8 cellular contexts compared by ENCODE assay signal in the genomic region with DNA sequence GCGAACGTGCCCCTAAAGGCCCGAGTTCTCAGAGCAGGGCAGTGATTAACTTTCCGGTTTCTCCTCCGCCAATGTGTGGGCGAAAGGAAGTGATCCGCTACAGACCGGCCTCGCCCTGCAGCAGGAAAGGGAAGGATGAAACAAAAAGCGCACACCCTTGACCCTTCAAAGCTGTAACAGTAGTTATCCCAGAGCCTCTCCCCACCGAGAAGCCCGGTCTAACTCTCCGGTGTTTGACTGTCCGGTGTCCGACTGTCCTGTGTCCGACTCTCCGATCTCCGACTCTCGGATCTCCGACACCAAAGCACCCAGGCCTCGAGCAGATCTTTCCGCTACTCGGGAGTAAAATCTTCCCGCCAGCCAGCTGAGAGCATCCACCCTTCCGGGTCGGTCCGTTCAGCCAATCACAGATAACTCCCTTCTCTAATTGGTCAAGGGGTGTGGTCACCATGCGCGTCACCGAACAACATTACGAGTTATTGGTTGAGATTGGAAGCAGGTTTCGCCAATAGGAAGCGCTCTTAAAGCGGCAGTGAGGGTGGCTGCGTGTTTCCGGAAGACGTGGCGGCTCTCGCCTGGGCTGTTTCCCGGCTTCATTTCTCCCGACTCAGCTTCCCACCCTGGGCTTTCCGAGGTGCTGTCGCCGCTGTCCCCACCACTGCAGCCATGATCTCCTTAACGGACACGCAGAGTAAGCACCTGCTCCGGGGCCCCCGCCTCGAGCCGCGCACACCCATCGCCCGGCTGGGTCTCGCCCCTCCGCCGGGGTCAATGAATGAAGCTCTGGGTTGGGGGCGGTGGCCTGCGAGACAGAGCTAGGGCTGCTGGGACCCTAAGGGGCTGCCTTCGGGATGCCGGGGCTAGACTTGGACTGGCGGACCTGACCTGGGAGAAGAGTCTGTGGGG. TPM values are rescaled to one million over a fixed set of nuclear protein-coding genes. Genes with fewer than 3 reads are reported as not detected.
DNase-seq lines count a peak whose midpoint lies in the region; ATAC-seq lines count a peak whose summit lies in the region.

A gene with protein sequence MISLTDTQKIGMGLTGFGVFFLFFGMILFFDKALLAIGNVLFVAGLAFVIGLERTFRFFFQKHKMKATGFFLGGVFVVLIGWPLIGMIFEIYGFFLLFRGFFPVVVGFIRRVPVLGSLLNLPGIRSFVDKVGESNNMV (plus strand): TSS at position 532 of the 906 bp plus-strand sequence. CDS start 135 bp downstream, at position 667.
A gene with protein sequence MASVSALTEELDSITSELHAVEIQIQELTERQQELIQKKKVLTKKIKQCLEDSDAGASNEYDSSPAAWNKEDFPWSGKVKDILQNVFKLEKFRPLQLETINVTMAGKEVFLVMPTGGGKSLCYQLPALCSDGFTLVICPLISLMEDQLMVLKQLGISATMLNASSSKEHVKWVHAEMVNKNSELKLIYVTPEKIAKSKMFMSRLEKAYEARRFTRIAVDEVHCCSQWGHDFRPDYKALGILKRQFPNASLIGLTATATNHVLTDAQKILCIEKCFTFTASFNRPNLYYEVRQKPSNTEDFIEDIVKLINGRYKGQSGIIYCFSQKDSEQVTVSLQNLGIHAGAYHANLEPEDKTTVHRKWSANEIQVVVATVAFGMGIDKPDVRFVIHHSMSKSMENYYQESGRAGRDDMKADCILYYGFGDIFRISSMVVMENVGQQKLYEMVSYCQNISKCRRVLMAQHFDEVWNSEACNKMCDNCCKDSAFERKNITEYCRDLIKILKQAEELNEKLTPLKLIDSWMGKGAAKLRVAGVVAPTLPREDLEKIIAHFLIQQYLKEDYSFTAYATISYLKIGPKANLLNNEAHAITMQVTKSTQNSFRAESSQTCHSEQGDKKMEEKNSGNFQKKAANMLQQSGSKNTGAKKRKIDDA (minus strand): TSS at position 378 of the 906 bp plus-strand sequence. CDS start 2,065 bp downstream, outside the sequence.

- peak within 1 kb of the TSS; percentile 71 for H3K27ac ChIP-seq in epithelial cell of prostate

- H3K9me3 ChIP-seq in mononuclear cell (ENCODE audit: low read depth, low read length) = no peaks in the 10 kb centered on the region

- H3K4me1 Mint-ChIP-seq in IgD-negative memory B cell = peaks cover 11 to 33% (median 21%) of the 10 kb centered on the region in 3 donors

- no peaks in the 10 kb centered on the region for H3K27me3 ChIP-seq in mononuclear cell (ENCODE audit: insufficient read depth, low read length)

- H3K4me3 Mint-ChIP-seq in IgD-negative memory B cell = no peak within 1 kb of the TSS

- H3K4me1 ChIP-seq in mononuclear cell (ENCODE audit: insufficient read depth, low read length) = peaks cover 36% of the 10 kb centered on the region

- peaks cover 8% of the 10 kb centered on the region for H3K36me3 Mint-ChIP-seq in IgD-negative memory B cell

- H3K27ac Mint-ChIP-seq in IgD-negative memory B cell = no peak within 1 kb of the TSS

- H3K27me3 Mint-ChIP-seq in IgD-negative memory B cell = no peaks in the 10 kb centered on the region

- ATAC-seq in GM21576 (IDR thresholded peaks at IDR 0.05; ENCODE audit: unreplicated experiment) = peak; percentile 99

- DNase-seq in DMS153 (lab: John Stamatoyannopoulos, UW) = peak; percentile 98
- peak; percentile 98 for DNase-seq in OCI-M1 (lab: John Stamatoyannopoulos, UW)
- DNase-seq in activated T-cell treated with anti-CD3 and anti-CD28 coated beads for 24 hours (ENCODE audit: low read depth) = peak; percentile 86
- peak; percentile 93 for DNase-seq in epithelial cell of prostate (ENCODE audit: low read depth, low spot score)
- DNase-seq in stimulated activated CD8-positive, alpha-beta memory T cell treated with anti-CD3 and anti-CD28 coated beads, Interleukin-4, amount 100 ng/mL, for 1 hour (ENCODE audit: low read depth in 2 of 2, low spot score in 1 of 2) = peak; percentile 65 to 81

- no peaks in the 10 kb centered on the region for H3K9me3 Mint-ChIP-seq in IgD-negative memory B cell

- H3K4me3 ChIP-seq in mononuclear cell (ENCODE audit: low read length) = peak within 1 kb of the TSS; percentile 72

RNA-seq across cellular contexts. Expression of the first gene that starts in this region (rescaled TPM):
- 23.2 TPM for polyA plus RNA-seq in IgD-negative memory B cell
- 116 TPM for total RNA-seq in mononuclear cell

RNA-seq across cellular contexts. Expression of the second gene that starts in this region (rescaled TPM):
- 64.3 TPM for polyA plus RNA-seq in IgD-negative memory B cell
- total RNA-seq in mononuclear cell = 24.3 TPM

Comparison
In these comparisons a context has a peak if more than half of its experiments do, and no peak if none do; other contexts are left out.
1. Peak in every context shown above with its lines: DNase-seq, ATAC-seq, H3K4me3 ChIP-seq and H3K27ac ChIP-seq.